In genomic region chr9:92642041-92642451, GRCh38 we compare ENCODE assay signal across 1 cellular context.
TF ChIP-seq lines count a peak whose summit lies in the region.

No MANE protein-coding gene starts in this region.

TF ChIP-seq in WTC11, 78 proteins besides CTCF, POLR2A, EP300 and RAD21 (continued from another document):
- no peak for TF ChIP-seq ATF6 (CRISPR knock-in tag; IDR thresholded peaks at IDR 0.05)
- no peak for TF ChIP-seq ATF3 (CRISPR knock-in tag; conservative IDR thresholded peaks at IDR 0.05)
- no peak for TF ChIP-seq ARID4B (CRISPR knock-in tag; IDR thresholded peaks at IDR 0.05; ENCODE audit: borderline replicate concordance)
- TF ChIP-seq ZNF219 (CRISPR knock-in tag; IDR thresholded peaks at IDR 0.05; ENCODE audit: borderline replicate concordance) = no peak
- TF ChIP-seq, protein P1, sequence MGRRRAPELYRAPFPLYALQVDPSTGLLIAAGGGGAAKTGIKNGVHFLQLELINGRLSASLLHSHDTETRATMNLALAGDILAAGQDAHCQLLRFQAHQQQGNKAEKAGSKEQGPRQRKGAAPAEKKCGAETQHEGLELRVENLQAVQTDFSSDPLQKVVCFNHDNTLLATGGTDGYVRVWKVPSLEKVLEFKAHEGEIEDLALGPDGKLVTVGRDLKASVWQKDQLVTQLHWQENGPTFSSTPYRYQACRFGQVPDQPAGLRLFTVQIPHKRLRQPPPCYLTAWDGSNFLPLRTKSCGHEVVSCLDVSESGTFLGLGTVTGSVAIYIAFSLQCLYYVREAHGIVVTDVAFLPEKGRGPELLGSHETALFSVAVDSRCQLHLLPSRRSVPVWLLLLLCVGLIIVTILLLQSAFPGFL (CRISPR knock-in tag; IDR thresholded peaks at IDR 0.05; ENCODE audit: borderline replicate concordance) = no peak
- TF ChIP-seq, protein P2, sequence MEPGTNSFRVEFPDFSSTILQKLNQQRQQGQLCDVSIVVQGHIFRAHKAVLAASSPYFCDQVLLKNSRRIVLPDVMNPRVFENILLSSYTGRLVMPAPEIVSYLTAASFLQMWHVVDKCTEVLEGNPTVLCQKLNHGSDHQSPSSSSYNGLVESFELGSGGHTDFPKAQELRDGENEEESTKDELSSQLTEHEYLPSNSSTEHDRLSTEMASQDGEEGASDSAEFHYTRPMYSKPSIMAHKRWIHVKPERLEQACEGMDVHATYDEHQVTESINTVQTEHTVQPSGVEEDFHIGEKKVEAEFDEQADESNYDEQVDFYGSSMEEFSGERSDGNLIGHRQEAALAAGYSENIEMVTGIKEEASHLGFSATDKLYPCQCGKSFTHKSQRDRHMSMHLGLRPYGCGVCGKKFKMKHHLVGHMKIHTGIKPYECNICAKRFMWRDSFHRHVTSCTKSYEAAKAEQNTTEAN (CRISPR knock-in tag; IDR thresholded peaks at IDR 0.05) = no peak
TF ChIP-seq in WTC11: peak in this region for 0.
